1 cellular context compared by ENCODE assay signal in genomic region chr11:62859235-62859839, GRCh38.
A peak's percentile ranks its signal among the peaks of the same experiment; 100 is the strongest.
TF ChIP-seq lines count a peak whose summit lies in the region.

No MANE protein-coding gene starts in this region.

TF ChIP-seq in HEK293, 187 proteins besides CTCF, POLR2A, EP300 and RAD21:
- TF ChIP-seq GLIS1 (tag by site-specific recombination; IDR thresholded peaks at IDR 0.05) (peak; percentile 18; the same call in 1 of the 2 replicates), KLF1 (tag by site-specific recombination; IDR thresholded peaks at IDR 0.05) (peak; percentile 68), OSR2 (tag by site-specific recombination; IDR thresholded peaks at IDR 0.05) (peak; percentile 43; the same call in 1 of the 2 replicates), PRDM10 (tag by site-specific recombination; IDR thresholded peaks at IDR 0.05) (peak; percentile 64)
